Comparison of ENCODE assay signal across 15 cellular contexts in genomic region chr13:97306646-97307045, GRCh38.
DNase-seq lines count a peak whose midpoint lies in the region; ATAC-seq and TF ChIP-seq lines count a peak whose summit lies in the region.
"Had no signal": no experiment of that assay in that cellular context is flagged by ENCODE, and none has a peak within 500 bp of the region (broad histone marks: within the 10 kb centered on the region; RNA-seq: fewer than 3 reads in every experiment).

No MANE protein-coding gene starts in this region.

- DNase-seq in HFFc6 (no peak), fibroblast of the aortic adventitia (ENCODE audit: low read depth) (peak; percentile 43), sciatic nerve (ENCODE audit: low spot score) (no peak), foreskin melanocyte (no peak), OCI-M1 (lab: John Stamatoyannopoulos, UW) (no peak), NCI-H345 treated with DMSO at 0.1 percent for 48 hours (lab: John Stamatoyannopoulos, UW; ENCODE audit: unreplicated experiment) (no peak), NOMO-1 treated with DMSO at 0.1 percent for 48 hours (lab: John Stamatoyannopoulos, UW; ENCODE audit: unreplicated experiment) (no peak)
- DNase-seq: activated naive CD4-positive, alpha-beta T cell treated with anti-CD3 and anti-CD28 coated beads, Interleukin-2, amount 10 ng/mL, durations not matched to agents 7 days and 5 days; caudate nucleus; lower lobe of right lung; NCI-H187; NCI-H748 treated with DMSO at 0.1 percent for 48 hours had no signal

- H3K27me3 Mint-ChIP-seq in HFFc6 (ENCODE audit: insufficient read depth), result peaks cover 4% of the 10 kb centered on the region; the same call in 1 of the 2 replicates
- H3K27me3 Mint-ChIP-seq: activated naive CD4-positive, alpha-beta T cell treated with anti-CD3 and anti-CD28 coated beads, Interleukin-2, amount 10 ng/mL, durations not matched to agents 7 days and 5 days; stimulated activated memory B cell treated with anti-CD40 and anti-IgM and Interleukin-4, amounts not matched to agents 10 μg/mL and 1 μg/mL and 100 μg/mL, for 72 hours had no signal

- peaks cover 58% of the 10 kb centered on the region for H3K4me1 Mint-ChIP-seq in HFFc6 (ENCODE audit: low read depth)
- H3K4me1 Mint-ChIP-seq: activated naive CD4-positive, alpha-beta T cell treated with anti-CD3 and anti-CD28 coated beads, Interleukin-2, amount 10 ng/mL, durations not matched to agents 7 days and 5 days had no signal

- no peak overlapping the region for H3K4me3 ChIP-seq in fibroblast of the aortic adventitia (ENCODE audit: low read depth, low read length)
- H3K4me3 ChIP-seq: BLaER1, lower lobe of right lung had no signal

- peak; percentile 53 for ATAC-seq in sciatic nerve
- ATAC-seq: lower lobe of right lung; stimulated activated memory B cell treated with anti-CD40 and anti-IgM and Interleukin-4, amounts not matched to agents 10 μg/mL and 1 μg/mL and 100 μg/mL, for 72 hours had no signal

- peak overlapping the region; percentile 75 for H3K4me3 Mint-ChIP-seq in HFFc6
- H3K4me3 Mint-ChIP-seq: activated naive CD4-positive, alpha-beta T cell treated with anti-CD3 and anti-CD28 coated beads, Interleukin-2, amount 10 ng/mL, durations not matched to agents 7 days and 5 days; stimulated activated memory B cell treated with anti-CD40 and anti-IgM and Interleukin-4, amounts not matched to agents 10 μg/mL and 1 μg/mL and 100 μg/mL, for 72 hours had no signal

- no peaks in the 10 kb centered on the region for H3K9me3 Mint-ChIP-seq in HFFc6
- H3K9me3 Mint-ChIP-seq: stimulated activated memory B cell treated with anti-CD40 and anti-IgM and Interleukin-4, amounts not matched to agents 10 μg/mL and 1 μg/mL and 100 μg/mL, for 72 hours had no signal

- TF ChIP-seq CTCF in HFFc6 (IDR thresholded peaks at IDR 0.05) (no peak), fibroblast of the aortic adventitia (IDR thresholded peaks at IDR 0.05; ENCODE audit: insufficient read depth, low read length) (no peak)

- peak overlapping the region; percentile 2 for H3K27ac ChIP-seq in angular gyrus (ENCODE audit: low read depth, low read length)
- H3K27ac ChIP-seq: BLaER1, lower lobe of right lung had no signal

- intact Hi-C loops in sciatic nerve (cut with DNase I), result no loop called here

- peaks cover 33% of the 10 kb centered on the region for H3K36me3 Mint-ChIP-seq in HFFc6 (ENCODE audit: low read depth)
- H3K36me3 Mint-ChIP-seq: activated naive CD4-positive, alpha-beta T cell treated with anti-CD3 and anti-CD28 coated beads, Interleukin-2, amount 10 ng/mL, durations not matched to agents 7 days and 5 days had no signal

- H3K27ac Mint-ChIP-seq in HFFc6, result peak overlapping the region; percentile 90
- H3K27ac Mint-ChIP-seq: activated naive CD4-positive, alpha-beta T cell treated with anti-CD3 and anti-CD28 coated beads, Interleukin-2, amount 10 ng/mL, durations not matched to agents 7 days and 5 days; stimulated activated memory B cell treated with anti-CD40 and anti-IgM and Interleukin-4, amounts not matched to agents 10 μg/mL and 1 μg/mL and 100 μg/mL, for 72 hours had no signal
